Comparison of ENCODE assay signal across 8 cellular contexts in genomic region chr5:14872070-14872989, GRCh38. TPM values are rescaled to one million over a fixed set of nuclear protein-coding genes. Genes with fewer than 3 reads are reported as not detected.
A peak's percentile ranks its signal among the peaks of the same experiment; 100 is the strongest.
DNase-seq lines count a peak whose midpoint lies in the region; ATAC-seq and TF ChIP-seq lines count a peak whose summit lies in the region.

No MANE protein-coding gene starts in this region.

- peak overlapping the region; percentile 76 for H3K9ac ChIP-seq in neural cell (ENCODE audit: low read length)

- 6% methylated on average over 29 of the region's 73 CpGs for WGBS in suprapubic skin

- TF ChIP-seq RAD21 in neural cell (conservative IDR thresholded peaks at IDR 0.05): no peak

- H3K27ac ChIP-seq in OCI-LY7 (ENCODE audit: low read depth, low read length, poor library complexity, severe bottlenecking) (peak overlapping the region; percentile 33), neural cell (ENCODE audit: low read length) (peak overlapping the region; percentile 52), suprapubic skin (peak overlapping the region; percentile 96)

- peak overlapping the region; percentile 93 for H2AFZ ChIP-seq in OCI-LY7 (ENCODE audit: low read length)
- H2AFZ ChIP-seq in neural cell (ENCODE audit: low read depth, low read length): no peak overlapping the region

- ATAC-seq in GM18858 (IDR thresholded peaks at IDR 0.05; ENCODE audit: unreplicated experiment) (peak; percentile 32), HG03064 (IDR thresholded peaks at IDR 0.05; ENCODE audit: low read depth, unreplicated experiment) (peak; percentile 38)

- no peak for TF ChIP-seq POLR2A in suprapubic skin (IDR thresholded peaks at IDR 0.05)

- H3K4me1 ChIP-seq in OCI-LY7 (ENCODE audit: insufficient read depth, low read length, poor library complexity, severe bottlenecking): peaks cover 26% of the 10 kb centered on the region
- H3K4me1 ChIP-seq in suprapubic skin: peaks cover 25% of the 10 kb centered on the region

- H3K27me3 ChIP-seq in neural cell (ENCODE audit: insufficient read depth, low read depth, low read length): no peaks in the 10 kb centered on the region
- H3K27me3 ChIP-seq in suprapubic skin: no peaks in the 10 kb centered on the region

- peak; percentile 37 for TF ChIP-seq CTCF in OCI-LY7 (conservative IDR thresholded peaks at IDR 0.05; ENCODE audit: low read length)
- no peak for TF ChIP-seq CTCF in foreskin fibroblast (IDR thresholded peaks at IDR 0.05; ENCODE audit: low read depth, low read length)
- TF ChIP-seq CTCF in neural cell (IDR thresholded peaks at IDR 0.05; ENCODE audit: poor library complexity, severe bottlenecking): peak; percentile 4
- TF ChIP-seq CTCF in suprapubic skin (IDR thresholded peaks at IDR 0.05): peak in 1 of 2 donors; percentile 35

- intact Hi-C loops in OCI-LY7 (cut with micrococcal nuclease; ENCODE audit: unreplicated experiment): loop anchor here (1.0 to 5.0 kb wide), 3 partner anchors 130 to 208 kb away; partner anchors contain the start of gene OTULIN

- H3K36me3 ChIP-seq in OCI-LY7 (ENCODE audit: insufficient read depth, low read length) (no peaks in the 10 kb centered on the region), neural cell (ENCODE audit: insufficient read depth, low read length) (no peaks in the 10 kb centered on the region), suprapubic skin (no peaks in the 10 kb centered on the region)

- H3K9me3 ChIP-seq in OCI-LY7 (ENCODE audit: low read length) (no peaks in the 10 kb centered on the region), neural cell (ENCODE audit: low read length) (no peaks in the 10 kb centered on the region), suprapubic skin (no peaks in the 10 kb centered on the region)

- H3K79me2 ChIP-seq in OCI-LY7 (ENCODE audit: insufficient read depth, low read depth, low read length) (peaks cover 34% of the 10 kb centered on the region), neural cell (replicated peaks; ENCODE audit: insufficient read depth, low read length) (peaks cover 21% of the 10 kb centered on the region)

- POLR2A ChIA-PET in OCI-LY7 (lab: Charles Lee): interaction anchor here (0.7 to 0.8 kb wide), 3 partner anchors 16 to 135 kb away, joined by 3 to 4 read pairs (median 3); no protein-coding TSS in a partner anchor

- TF ChIP-seq EP300 in neural cell (conservative IDR thresholded peaks at IDR 0.05; ENCODE audit: poor library complexity, severe bottlenecking) (no peak), suprapubic skin (IDR thresholded peaks at IDR 0.05) (no peak)

- peak overlapping the region; percentile 81 for H3K4me3 ChIP-seq in OCI-LY7 (ENCODE audit: low read depth, low read length, poor library complexity, severe bottlenecking)
- H3K4me3 ChIP-seq in foreskin fibroblast (ENCODE audit: low read depth in 1 of 2, low read length in 2 of 2): peak overlapping the region; percentile 63 to 67
- peak overlapping the region; percentile 76 for H3K4me3 ChIP-seq in neural cell (ENCODE audit: low read length)
- peak overlapping the region; percentile 91 for H3K4me3 ChIP-seq in suprapubic skin

- peak overlapping the region; percentile 91 for H3K4me2 ChIP-seq in OCI-LY7 (ENCODE audit: low read length)
- peak overlapping the region; percentile 65 for H3K4me2 ChIP-seq in neural cell (ENCODE audit: low read length)

- H3K9me2 ChIP-seq in OCI-LY7 (ENCODE audit: insufficient read depth, low read length) (no peaks in the 10 kb centered on the region), neural cell (ENCODE audit: insufficient read depth, low read length) (no peaks in the 10 kb centered on the region)

- DNase-seq in 8988T: peak; percentile 50
- peak; percentile 64 for DNase-seq in OCI-LY7 (ENCODE audit: low spot score)
- DNase-seq in activated effector memory CD4-positive, alpha-beta T cell treated with Interleukin-2 at 50 U/mL for 16 hours: peak; percentile 34
- peak in 1 of 2 donors; percentile 66 for DNase-seq in foreskin fibroblast
- DNase-seq in suprapubic skin (ENCODE audit: low spot score in 2 of 2): peak; percentile 87 to 88

- no peaks in the 10 kb centered on the region for H3F3A ChIP-seq in neural cell (ENCODE audit: insufficient read depth, low read length, poor library complexity, severe bottlenecking)

- CTCF ChIA-PET in OCI-LY7 (lab: Charles Lee; ENCODE audit: unreplicated experiment): no interaction called here

- BruUV-seq in OCI-LY7 (replicated peaks; lab: Mats Ljungman, UMichigan): no TSS peak

- H4K20me1 ChIP-seq in OCI-LY7 (ENCODE audit: insufficient read depth, low read length): peaks cover 15% of the 10 kb centered on the region
- no peaks in the 10 kb centered on the region for H4K20me1 ChIP-seq in neural cell (ENCODE audit: insufficient read depth)

TF ChIP-seq in neural cell, 6 proteins besides CTCF, POLR2A, EP300 and RAD21:
- TF ChIP-seq, protein P1, sequence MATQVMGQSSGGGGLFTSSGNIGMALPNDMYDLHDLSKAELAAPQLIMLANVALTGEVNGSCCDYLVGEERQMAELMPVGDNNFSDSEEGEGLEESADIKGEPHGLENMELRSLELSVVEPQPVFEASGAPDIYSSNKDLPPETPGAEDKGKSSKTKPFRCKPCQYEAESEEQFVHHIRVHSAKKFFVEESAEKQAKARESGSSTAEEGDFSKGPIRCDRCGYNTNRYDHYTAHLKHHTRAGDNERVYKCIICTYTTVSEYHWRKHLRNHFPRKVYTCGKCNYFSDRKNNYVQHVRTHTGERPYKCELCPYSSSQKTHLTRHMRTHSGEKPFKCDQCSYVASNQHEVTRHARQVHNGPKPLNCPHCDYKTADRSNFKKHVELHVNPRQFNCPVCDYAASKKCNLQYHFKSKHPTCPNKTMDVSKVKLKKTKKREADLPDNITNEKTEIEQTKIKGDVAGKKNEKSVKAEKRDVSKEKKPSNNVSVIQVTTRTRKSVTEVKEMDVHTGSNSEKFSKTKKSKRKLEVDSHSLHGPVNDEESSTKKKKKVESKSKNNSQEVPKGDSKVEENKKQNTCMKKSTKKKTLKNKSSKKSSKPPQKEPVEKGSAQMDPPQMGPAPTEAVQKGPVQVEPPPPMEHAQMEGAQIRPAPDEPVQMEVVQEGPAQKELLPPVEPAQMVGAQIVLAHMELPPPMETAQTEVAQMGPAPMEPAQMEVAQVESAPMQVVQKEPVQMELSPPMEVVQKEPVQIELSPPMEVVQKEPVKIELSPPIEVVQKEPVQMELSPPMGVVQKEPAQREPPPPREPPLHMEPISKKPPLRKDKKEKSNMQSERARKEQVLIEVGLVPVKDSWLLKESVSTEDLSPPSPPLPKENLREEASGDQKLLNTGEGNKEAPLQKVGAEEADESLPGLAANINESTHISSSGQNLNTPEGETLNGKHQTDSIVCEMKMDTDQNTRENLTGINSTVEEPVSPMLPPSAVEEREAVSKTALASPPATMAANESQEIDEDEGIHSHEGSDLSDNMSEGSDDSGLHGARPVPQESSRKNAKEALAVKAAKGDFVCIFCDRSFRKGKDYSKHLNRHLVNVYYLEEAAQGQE (IDR thresholded peaks at IDR 0.05; ENCODE audit: borderline replicate concordance): no peak
- peak; percentile 29 for TF ChIP-seq MXI1 (conservative IDR thresholded peaks at IDR 0.05; ENCODE audit: poor library complexity, severe bottlenecking)
- TF ChIP-seq TAF1 (IDR thresholded peaks at IDR 0.05; ENCODE audit: low read depth): peak; percentile 12
- peak; percentile 38 for TF ChIP-seq SMC3 (conservative IDR thresholded peaks at IDR 0.05; ENCODE audit: poor library complexity)

RNA-seq across cellular contexts. Expression of gene ANKH, which starts 0.8 kb away (rescaled TPM):
- total RNA-seq in OCI-LY7 (2014; rRNA removed; shearing (Covaris generic)): 23.1 and 35.2 TPM in 2 replicates
- total RNA-seq in OCI-LY7 (2022) (76.5 and 80.4 TPM in 2 replicates), suprapubic skin (10 to 100 TPM; 59.8 to 86.1 (median 70.4) TPM)
- polyA plus RNA-seq in neural cell: 9.9 and 13.7 TPM in 2 replicates
- 54.9 and 56.0 TPM in 2 replicates for polyA minus RNA-seq in neural cell

Comparison
In these comparisons a context has a peak if more than half of its experiments do, and no peak if none do; other contexts are left out.
1. H3K27ac ChIP-seq: peak in every context shown above with its lines; median percentile 96 in suprapubic skin; 52 in neural cell; 33 in OCI-LY7.